8 cellular contexts compared by ENCODE assay signal in genomic region chr5:132489051-132489770, GRCh38. TPM values are rescaled to one million over a fixed set of nuclear protein-coding genes. Genes with fewer than 3 reads are reported as not detected.
DNase-seq lines count a peak whose midpoint lies in the region; ATAC-seq and TF ChIP-seq lines count a peak whose summit lies in the region.

No MANE protein-coding gene starts in this region.

- H3K27me3 ChIP-seq in cardiac muscle cell (peaks cover 13% of the 10 kb centered on the region), liver (ENCODE audit: control insufficient read depth in 4 of 4, insufficient read depth in 4 of 4, low read length in 3 of 4) (no peaks in the 10 kb centered on the region), transverse colon (no peaks in the 10 kb centered on the region)

- in situ Hi-C loops in transverse colon (cut with MboI; ENCODE audit: low pct_ligation_motif_present in 1 of 4, low pct_unique_long_range_greater_than_20kb in 1 of 4, low sequenced_read_pairs in 3 of 4): no loop called here

- H3K4me1 Mint-ChIP-seq in activated naive CD4-positive, alpha-beta T cell treated with anti-CD3 and anti-CD28 coated beads, Interleukin-2, amount 50 U/mL, for 24 hours: peaks cover 65% of the 10 kb centered on the region

- H3K27ac ChIP-seq in cardiac muscle cell (no peak overlapping the region), liver (ENCODE audit: low read depth in 1 of 2, low read length in 2 of 2) (peak overlapping the region; percentile 97 to 98), transverse colon (peak overlapping the region; percentile 98 to 100 (median 100))

- H3K9ac ChIP-seq in liver (ENCODE audit: low read depth in 1 of 2, low read length in 2 of 2): peak overlapping the region; percentile 84 to 85

- no peak for DNase-seq in cardiac muscle cell (ENCODE audit: low read depth in 1 of 2, low spot score in 1 of 2)
- no peak for DNase-seq in left cardiac atrium
- peak; percentile 32 for DNase-seq in transverse colon
- DNase-seq in HCEC 1CT: no peak
- DNase-seq in NCI-H1694 treated with DMSO at 0.1 percent for 48 hours (lab: John Stamatoyannopoulos, UW): no peak

- H3K36me3 Mint-ChIP-seq in activated naive CD4-positive, alpha-beta T cell treated with anti-CD3 and anti-CD28 coated beads, Interleukin-2, amount 50 U/mL, for 24 hours: peaks cover 49% of the 10 kb centered on the region

- TF ChIP-seq CTCF in cardiac muscle cell (IDR thresholded peaks at IDR 0.05; ENCODE audit: low read depth, low read length) (no peak), liver (IDR thresholded peaks at IDR 0.05; ENCODE audit: low read depth, low read length, missing input control) (no peak), transverse colon (IDR thresholded peaks at IDR 0.05) (no peak)

- H3K4me1 ChIP-seq in cardiac muscle cell (ENCODE audit: low read depth) (peaks cover 5% of the 10 kb centered on the region), liver (ENCODE audit: control insufficient read depth in 4 of 4, insufficient read depth in 4 of 4, low read length in 3 of 4) (peaks cover 2 to 60% (median 45%) of the 10 kb centered on the region in 4 donors), transverse colon (peaks cover 36 to 63% (median 45%) of the 10 kb centered on the region in 4 donors)

- 12% methylated on average over 10 of the region's 10 CpGs for WGBS in liver
- 8 to 13% methylated on average over 3 to 10 of the region's 10 CpGs for WGBS in transverse colon (ENCODE audit: low coverage in 1 of 2), 2 donors

- no peak for TF ChIP-seq RAD21 in liver (IDR thresholded peaks at IDR 0.05)

- H3K36me3 ChIP-seq in cardiac muscle cell (no peaks in the 10 kb centered on the region), liver (ENCODE audit: control insufficient read depth in 4 of 4, insufficient read depth in 3 of 4, low read depth in 1 of 4, low read length in 3 of 4) (peaks cover 16 to 43% (median 37%) of the 10 kb centered on the region in 4 donors), transverse colon (peaks cover 0 to 34% (median 24%) of the 10 kb centered on the region in 4 donors)

- H3K9me3 Mint-ChIP-seq in activated naive CD4-positive, alpha-beta T cell treated with anti-CD3 and anti-CD28 coated beads, Interleukin-2, amount 50 U/mL, for 24 hours: no peaks in the 10 kb centered on the region

- intact Hi-C loops in left cardiac atrium (cut with DNase I): loop anchor here in 1 of 2 donors (2.0 kb wide), 1 partner anchor 66 kb away; no protein-coding TSS in a partner anchor
- intact Hi-C loops in transverse colon (cut with DNase I; ENCODE audit: low total_unique reads): no loop called here

- no peak for TF ChIP-seq POLR2A in transverse colon (IDR thresholded peaks at IDR 0.05)

- H3K4me3 Mint-ChIP-seq in activated naive CD4-positive, alpha-beta T cell treated with anti-CD3 and anti-CD28 coated beads, Interleukin-2, amount 50 U/mL, for 24 hours: peak overlapping the region; percentile 94

- H3K9me3 ChIP-seq in cardiac muscle cell (ENCODE audit: low read depth): no peaks in the 10 kb centered on the region
- H3K9me3 ChIP-seq in liver (ENCODE audit: control insufficient read depth in 4 of 4, low read length in 3 of 4): no peaks in the 10 kb centered on the region
- no peaks in the 10 kb centered on the region for H3K9me3 ChIP-seq in transverse colon

- H3K27ac Mint-ChIP-seq in activated naive CD4-positive, alpha-beta T cell treated with anti-CD3 and anti-CD28 coated beads, Interleukin-2, amount 50 U/mL, for 24 hours: peak overlapping the region; percentile 97

- ATAC-seq in left cardiac atrium (no peak), GM21526 (IDR thresholded peaks at IDR 0.05; ENCODE audit: low FRiP score, unreplicated experiment) (no peak)

- no peaks in the 10 kb centered on the region for H3K27me3 Mint-ChIP-seq in activated naive CD4-positive, alpha-beta T cell treated with anti-CD3 and anti-CD28 coated beads, Interleukin-2, amount 50 U/mL, for 24 hours

- H3K4me3 ChIP-seq in cardiac muscle cell: peak overlapping the region; percentile 68
- H3K4me3 ChIP-seq in liver (ENCODE audit: low read depth in 1 of 3, low read length in 3 of 3): peak overlapping the region; percentile 74 to 97 (median 93)
- peak overlapping the region; percentile 80 to 96 (median 90) for H3K4me3 ChIP-seq in transverse colon

- TF ChIP-seq EP300 in transverse colon (IDR thresholded peaks at IDR 0.05; ENCODE audit: low read depth): no peak

TF ChIP-seq in liver, 16 proteins besides CTCF, POLR2A, EP300 and RAD21:
- TF ChIP-seq GABPA (IDR thresholded peaks at IDR 0.05 in 1 of 2, conservative IDR thresholded peaks at IDR 0.05 in 1 of 2) (no peak), RXRA (IDR thresholded peaks at IDR 0.05) (peak in 1 of 2 donors; percentile 5)

RNA-seq across cellular contexts. Expression of gene IRF1, which starts 1.4 kb away (rescaled TPM):
- total RNA-seq in cardiac muscle cell (5.5 and 6.0 TPM in 2 replicates), left cardiac atrium (10 to 100 TPM; 11.8 to 21.4 TPM), liver (10 to 100 TPM in 1 of 2 donors, 1 to 10 TPM in 1; 9.5 to 42.6 TPM), transverse colon (10 to 100 TPM; 40.8 to 86.9 (median 65.5) TPM)
- polyA plus RNA-seq in cardiac muscle cell (4.7 and 5.7 TPM in 2 replicates), liver (10 to 100 TPM; 22.1 to 27.3 TPM)

RNA-seq across cellular contexts. Expression of gene IL5, which starts 54.1 kb away (rescaled TPM):
- total RNA-seq in cardiac muscle cell: not detected in 2 replicates
- not detected in 2 replicates for polyA plus RNA-seq in cardiac muscle cell
- total RNA-seq in left cardiac atrium: not detected
- not detected for total RNA-seq in liver
- polyA plus RNA-seq in liver: not detected
- not detected for total RNA-seq in transverse colon
